In the genomic region with DNA sequence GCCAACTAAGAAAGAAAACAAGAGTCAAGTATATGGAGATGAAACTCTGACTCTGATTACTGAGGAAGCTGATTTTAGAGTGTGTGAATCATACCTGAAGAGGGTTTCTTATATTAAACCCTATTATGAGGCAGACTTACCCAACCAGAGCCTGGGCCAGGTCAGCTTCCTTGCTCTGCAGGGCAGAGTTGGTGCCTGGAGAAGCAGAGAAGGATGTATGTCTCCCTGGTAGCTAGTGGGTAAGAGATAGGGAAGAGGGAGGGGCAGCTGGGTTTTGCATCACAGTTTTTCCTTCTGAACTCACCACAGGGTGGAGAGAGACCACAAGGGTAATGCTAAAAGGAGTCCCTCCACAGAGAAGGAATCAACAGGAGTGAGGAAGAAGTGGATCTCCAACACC, we compare ENCODE assay signal across 33 cellular contexts.
DNase-seq lines count a peak whose midpoint lies in the region; ATAC-seq, FAIRE-seq and TF ChIP-seq lines count a peak whose summit lies in the region.
"Had no signal": no experiment of that assay in that cellular context is flagged by ENCODE, and none has a peak within 500 bp of the region (broad histone marks: within the 10 kb centered on the region; RNA-seq: fewer than 3 reads in every experiment).

No MANE protein-coding gene starts in this region.

- H3K9me1 ChIP-seq in K562 (ENCODE audit: control insufficient read depth, insufficient read depth, low read length), result no peaks in the 10 kb centered on the region

- H4K20me1 ChIP-seq in GM23338 (replicated peaks; ENCODE audit: insufficient read depth) (no peaks in the 10 kb centered on the region; the same call in 1 of the 2 replicates), K562 (replicated peaks; ENCODE audit: control insufficient read depth, insufficient read depth, low read length) (no peaks in the 10 kb centered on the region)

- DNase-seq in GM23338 (ENCODE audit: low spot score), result no peak
- peak; percentile 18 for DNase-seq in OCI-M1 (lab: John Stamatoyannopoulos, UW)
- no peak for DNase-seq in K562 (ENCODE audit: extremely low read depth in 1 of 4, low spot score in 3 of 4)
- DNase-seq in sciatic nerve (ENCODE audit: low spot score), result no peak
- no peak for DNase-seq in germinal center (ENCODE audit: low spot score)
- DNase-seq: ACHN; activated CD4-positive, alpha-beta T cell treated with anti-CD3 and anti-CD28 coated beads for 1 hour; activated CD8-positive, alpha-beta memory T cell treated with anti-CD3 and anti-CD28 coated beads, Interleukin-2, amount 50 U/mL, for 48 hours; activated CD8-positive, alpha-beta T cell treated with anti-CD3 and anti-CD28 coated beads for 36 hours; activated naive CD4-positive, alpha-beta T cell treated with anti-CD3 and anti-CD28 coated beads, Interleukin-2, amount 50 U/mL, for 16 hours; brain microvascular endothelial cell; CD8-positive, alpha-beta T cell; immature natural killer cell; Karpas-422; NCI-H2107; NCI-H446 treated with DMSO at 0.1 percent for 48 hours; pancreas; right cardiac atrium; RPMI8226; spleen; stimulated activated CD4-positive, alpha-beta T cell treated with anti-CD3 and anti-CD28 coated beads, Interleukin-2, amount 100 ng/mL, for 24 hours; uterus had no signal

- peaks cover 4% of the 10 kb centered on the region for H3K27me3 Mint-ChIP-seq in GM23338 (ENCODE audit: insufficient read depth, low read depth, poor library complexity)
- H3K27me3 Mint-ChIP-seq in nephron (ENCODE audit: low read depth), result peaks cover 7% of the 10 kb centered on the region

- ATAC-seq in GM23338, result peak; percentile 52
- peak; percentile 41; the same call in 1 of the 3 replicates for ATAC-seq in K562
- no peak for ATAC-seq in sciatic nerve
- no peak for ATAC-seq in HG02885 (IDR thresholded peaks at IDR 0.05; ENCODE audit: poor library complexity, unreplicated experiment)
- ATAC-seq: activated CD8-positive, alpha-beta T cell treated with anti-CD3 and anti-CD28 coated beads for 36 hours; CD8-positive, alpha-beta T cell; HepG2; pancreas; right cardiac atrium had no signal

- H3K4me2 ChIP-seq in GM23338 (no peak overlapping the region), K562 (ENCODE audit: insufficient read depth, low read length) (no peak overlapping the region)

- H2AFZ ChIP-seq in GM23338, result no peak overlapping the region
- no peak overlapping the region for H2AFZ ChIP-seq in K562 (ENCODE audit: low read depth, low read length)

- no peak overlapping the region for H3K4me3 ChIP-seq in GM23338
- no peak overlapping the region for H3K4me3 ChIP-seq in K562
- H3K4me3 ChIP-seq: pancreas, SJSA1, spleen, thoracic aorta, uterus had no signal

- H3K4me1 ChIP-seq in GM23338 (ENCODE audit: insufficient read depth), result no peaks in the 10 kb centered on the region
- peaks cover 8 to 11% of the 10 kb centered on the region in 2 experiments; a peak in 4 of 5 replicates for H3K4me1 ChIP-seq in K562 (replicated peaks in 1 of 2; ENCODE audit: control insufficient read depth in 2 of 2, insufficient read depth in 2 of 2, low read length in 2 of 2)
- H3K4me1 ChIP-seq: pancreas, SJSA1, spleen, uterus had no signal

- TF ChIP-seq RAD21 in K562 (CRISPR knock-in tag; conservative IDR thresholded peaks at IDR 0.05 in 1 of 2, IDR thresholded peaks at IDR 0.05 in 1 of 2), result peak in 1 of 2 experiments; percentile 33; a peak in 2 of 4 replicates

- H3K9me3 Mint-ChIP-seq in GM23338, result no peaks in the 10 kb centered on the region
- H3K9me3 Mint-ChIP-seq in nephron, result peaks cover 3% of the 10 kb centered on the region
- H3K9me3 Mint-ChIP-seq: activated CD8-positive, alpha-beta T cell treated with anti-CD3 and anti-CD28 coated beads for 36 hours; activated T-helper 1 cell treated with anti-CD3 and anti-CD28 coated beads, Interleukin-12 subunit alpha, Interleukin-12 subunit beta, Interleukin-2, Interleukin-4 antibody, amounts not matched to agents 30 ng/mL and 10 ng/mL and 1 ng/mL, durations not matched to agents 14 hours and 24 hours and 36 hours; CD8-positive, alpha-beta T cell had no signal

- POLR2A ChIA-PET in K562 (lab: Yijun Ruan, JAX), result interaction anchor here (0.7 kb wide), 1 partner anchor 9 kb away, joined by 4 read pairs; no protein-coding TSS in a partner anchor

- H3K9ac ChIP-seq in K562 (ENCODE audit: insufficient read depth in 1 of 2, low read depth in 2 of 2, low read length in 2 of 2), result no peak overlapping the region

- H3K9me3 ChIP-seq in K562 (replicated peaks; ENCODE audit: control insufficient read depth, insufficient read depth, low read depth, low read length), result no peaks in the 10 kb centered on the region
- H3K9me3 ChIP-seq: pancreas, SJSA1, thoracic aorta, uterus had no signal

- no peak for TF ChIP-seq POLR2A in K562 (conservative IDR thresholded peaks at IDR 0.05)

- H3K4me1 Mint-ChIP-seq in GM23338, result no peaks in the 10 kb centered on the region; the same call in 2 of the 3 replicates
- peaks cover 15% of the 10 kb centered on the region for H3K4me1 Mint-ChIP-seq in nephron
- H3K4me1 Mint-ChIP-seq: B cell, immature natural killer cell, memory B cell had no signal

- TF ChIP-seq EP300 in K562 (IDR thresholded peaks at IDR 0.05; ENCODE audit: low read length), result no peak

- no peak overlapping the region for H3K27ac ChIP-seq in GM23338 (ENCODE audit: low read depth)
- H3K27ac ChIP-seq in K562 (ENCODE audit: extremely low read depth, low read depth, low read length), result no peak overlapping the region
- H3K27ac ChIP-seq: brain microvascular endothelial cell, pancreas, SJSA1, spleen, thoracic aorta, uterus had no signal

- H3K79me2 ChIP-seq in GM23338 (replicated peaks; ENCODE audit: insufficient read depth) (no peaks in the 10 kb centered on the region), K562 (ENCODE audit: control insufficient read depth, insufficient read depth, low read length) (no peaks in the 10 kb centered on the region)

- H3K4me3 Mint-ChIP-seq in GM23338 (no peak overlapping the region), nephron (no peak overlapping the region)
- H3K4me3 Mint-ChIP-seq: activated CD8-positive, alpha-beta T cell treated with anti-CD3 and anti-CD28 coated beads for 36 hours; activated T-helper 1 cell treated with anti-CD3 and anti-CD28 coated beads, Interleukin-12 subunit alpha, Interleukin-12 subunit beta, Interleukin-2, Interleukin-4 antibody, amounts not matched to agents 30 ng/mL and 10 ng/mL and 1 ng/mL, durations not matched to agents 14 hours and 24 hours and 36 hours; B cell; CD8-positive, alpha-beta T cell; immature natural killer cell; memory B cell; stimulated activated naive CD8-positive, alpha-beta T cell treated with anti-CD3 and anti-CD28 coated beads, Interleukin-15, Interleukin-2, amounts not matched to agents 100 ng/mL and 50 ng/mL, for 24 hours had no signal

- FAIRE-seq in K562 (lab: Jason Lieb, UNC), result no peak
- FAIRE-seq: endometrium, GM12892, HepG2, pancreas had no signal

- in situ Hi-C loops in K562 (cut with MboI), result no loop called here

- no peaks in the 10 kb centered on the region for H3K27me3 ChIP-seq in GM23338 (ENCODE audit: insufficient read depth)
- H3K27me3 ChIP-seq in K562 (ENCODE audit: control insufficient read depth in 2 of 2, insufficient read depth in 2 of 2, low read length in 2 of 2), result peaks cover 0 to 7% of the 10 kb centered on the region in 2 experiments; a peak in 4 of 5 replicates
- H3K27me3 ChIP-seq: brain microvascular endothelial cell, pancreas, SJSA1, spleen, uterus had no signal

- H3K36me3 Mint-ChIP-seq in GM23338 (ENCODE audit: low read depth) (no peaks in the 10 kb centered on the region), nephron (ENCODE audit: low read depth) (peaks cover 49% of the 10 kb centered on the region)
- H3K36me3 Mint-ChIP-seq: CD8-positive, alpha-beta T cell; immature natural killer cell; memory B cell had no signal

- H3K36me3 ChIP-seq in GM23338 (ENCODE audit: insufficient read depth) (no peaks in the 10 kb centered on the region), K562 (ENCODE audit: control insufficient read depth, insufficient read depth, low read length) (no peaks in the 10 kb centered on the region)
- H3K36me3 ChIP-seq: brain microvascular endothelial cell, pancreas, SJSA1, spleen, thoracic aorta, uterus had no signal

- H3K27ac Mint-ChIP-seq in GM23338 (no peak overlapping the region), nephron (peak overlapping the region in 2 of 3 experiments; percentile 43 to 61)
- H3K27ac Mint-ChIP-seq: activated CD8-positive, alpha-beta T cell treated with anti-CD3 and anti-CD28 coated beads for 36 hours; activated T-helper 1 cell treated with anti-CD3 and anti-CD28 coated beads, Interleukin-12 subunit alpha, Interleukin-12 subunit beta, Interleukin-2, Interleukin-4 antibody, amounts not matched to agents 30 ng/mL and 10 ng/mL and 1 ng/mL, durations not matched to agents 14 hours and 24 hours and 36 hours; B cell; CD8-positive, alpha-beta T cell; immature natural killer cell; memory B cell; stimulated activated naive CD8-positive, alpha-beta T cell treated with anti-CD3 and anti-CD28 coated beads, Interleukin-15, Interleukin-2, amounts not matched to agents 100 ng/mL and 50 ng/mL, for 24 hours had no signal

- H3K9me2 ChIP-seq in GM23338 (ENCODE audit: insufficient read depth), result no peaks in the 10 kb centered on the region; the same call in 1 of the 2 replicates

- H3F3A ChIP-seq in GM23338 (replicated peaks; ENCODE audit: low read depth), result no peaks in the 10 kb centered on the region

- intact Hi-C loops in K562 (cut with micrococcal nuclease), result no loop called here
- intact Hi-C loops in sciatic nerve (cut with DNase I), result no loop called here

- CTCF ChIA-PET in K562 (lab: Yijun Ruan, JAX; ENCODE audit: low intra/inter-chr PET ratio), result no interaction called here

- TF ChIP-seq CTCF in GM23338 (conservative IDR thresholded peaks at IDR 0.05; ENCODE audit: low read depth in 2 of 2) (no peak), K562 (IDR thresholded peaks at IDR 0.05 in 2 of 3, conservative IDR thresholded peaks at IDR 0.05 in 1 of 3; ENCODE audit: insufficient read depth in 2 of 3, low read depth in 1 of 3, low read length in 3 of 3) (peak in 1 of 3 experiments; percentile 21; a peak in 2 of 6 replicates), nephron (IDR thresholded peaks at IDR 0.05; ENCODE audit: unreplicated experiment in 3 of 3) (no peak)

- no TSS peak for BruUV-seq in K562 (replicated peaks; lab: Mats Ljungman, UMichigan)

TF ChIP-seq in GM23338, 12 proteins besides CTCF, POLR2A, EP300 and RAD21 (continues in another document):
- TF ChIP-seq JUNB (IDR thresholded peaks at IDR 0.05; ENCODE audit: unreplicated experiment) (no peak), POLR2AphosphoS5 (IDR thresholded peaks at IDR 0.05; ENCODE audit: low read depth) (no peak), CREB1 (CRISPR knock-in tag; IDR thresholded peaks at IDR 0.05; ENCODE audit: low read depth) (no peak), EZH2phosphoT487 (IDR thresholded peaks at IDR 0.05; ENCODE audit: unreplicated experiment) (no peak)

TF ChIP-seq in K562, 482 proteins besides CTCF, POLR2A, EP300 and RAD21 (continues in another document):
- no peak for TF ChIP-seq SPI1 (IDR thresholded peaks at IDR 0.05; ENCODE audit: borderline replicate concordance, low read depth, low read length)

Comparison
In these comparisons a context has a peak if more than half of its experiments do, and no peak if none do; other contexts are left out.
1. ATAC-seq: peak in GM23338 (single experiment) and K562 (single experiment); none in sciatic nerve (single experiment) and HG02885 (single experiment).